19 cellular contexts compared by ENCODE assay signal in the genomic region with DNA sequence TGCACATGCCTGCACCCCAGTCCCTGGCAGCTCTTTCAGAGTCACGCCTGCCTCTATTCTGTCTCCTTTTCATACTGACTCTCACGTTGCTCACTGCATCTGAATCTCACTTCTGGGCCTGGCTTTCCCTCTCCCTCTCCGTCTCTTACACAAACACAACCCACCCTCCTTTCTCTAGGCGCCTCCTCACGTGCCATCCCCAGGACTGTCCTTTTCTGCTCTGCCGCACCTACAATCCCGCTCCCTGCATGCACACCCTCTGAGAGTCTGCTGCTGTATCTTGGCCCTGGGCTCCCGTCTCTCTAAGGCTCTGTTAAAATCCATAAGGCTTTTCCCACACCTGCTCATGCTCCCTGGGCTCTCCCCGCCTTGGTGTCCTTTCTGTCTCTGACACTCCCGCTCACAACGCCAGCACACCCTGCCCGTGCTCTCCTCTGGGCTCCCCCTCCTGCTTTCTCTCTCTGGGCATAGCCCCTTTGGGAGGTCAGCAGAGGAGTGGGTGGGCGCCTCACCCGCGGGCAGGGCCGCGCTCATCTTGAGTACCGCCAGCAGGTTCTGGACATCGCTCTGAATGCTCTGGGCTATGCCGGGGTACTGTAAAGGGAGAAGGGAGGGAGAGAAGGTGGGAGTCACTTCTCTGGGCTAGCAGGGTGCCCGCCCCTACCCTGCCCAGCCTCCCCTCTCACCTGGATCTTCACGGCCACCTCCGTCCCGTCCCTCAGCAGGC. TPM values are rescaled to one million over a fixed set of nuclear protein-coding genes. Genes with fewer than 3 reads are reported as not detected.
DNase-seq lines count a peak whose midpoint lies in the region; ATAC-seq and TF ChIP-seq lines count a peak whose summit lies in the region.
"Had no signal": no experiment of that assay in that cellular context is flagged by ENCODE, and none has a peak within 500 bp of the region (broad histone marks: within the 10 kb centered on the region; RNA-seq: fewer than 3 reads in every experiment).

No MANE protein-coding gene starts in this region.

- no peak overlapping the region; the same call in 2 of the 3 replicates for H3K4me3 Mint-ChIP-seq in GM23338
- H3K4me3 Mint-ChIP-seq: activated T-cell treated with anti-CD3 and anti-CD28 coated beads, Interleukin-2, amount 50 U/mL, for 24 hours; CD8-positive, alpha-beta T cell; central memory CD8-positive, alpha-beta T cell; naive thymus-derived CD4-positive, alpha-beta T cell; stimulated activated memory B cell treated with anti-CD40 and anti-IgM and Interleukin-4, amounts not matched to agents 10 μg/mL and 1 μg/mL and 100 μg/mL, for 72 hours had no signal

- peaks cover 14% of the 10 kb centered on the region for H3K27me3 Mint-ChIP-seq in GM23338 (ENCODE audit: insufficient read depth, low read depth, poor library complexity)
- H3K27me3 Mint-ChIP-seq: activated T-cell treated with anti-CD3 and anti-CD28 coated beads, Interleukin-2, amount 50 U/mL, for 24 hours; central memory CD8-positive, alpha-beta T cell; naive thymus-derived CD4-positive, alpha-beta T cell; stimulated activated memory B cell treated with anti-CD40 and anti-IgM and Interleukin-4, amounts not matched to agents 10 μg/mL and 1 μg/mL and 100 μg/mL, for 72 hours had no signal

- H3K4ac ChIP-seq in neuronal stem cell (ENCODE audit: low read length) = no peak overlapping the region

- TF ChIP-seq CTCF in GM23338 (conservative IDR thresholded peaks at IDR 0.05; ENCODE audit: low read depth in 2 of 2) (no peak), WERI-Rb-1 (IDR thresholded peaks at IDR 0.05; ENCODE audit: low read depth, low read length) (no peak), esophagus muscularis mucosa (IDR thresholded peaks at IDR 0.05) (no peak), BE2C (IDR thresholded peaks at IDR 0.05; ENCODE audit: low read depth, low read length) (no peak)

- 0 out of 2 replicates have a peak, but pooled peaks cover 3% of the 10 kb centered on the region for H3K4me1 ChIP-seq in GM23338 (ENCODE audit: insufficient read depth)
- H3K4me1 ChIP-seq in esophagus muscularis mucosa = peaks cover 12 to 18% (median 13%) of the 10 kb centered on the region in 4 donors
- peaks cover 0 to 4% of the 10 kb centered on the region in 2 donors for H3K4me1 ChIP-seq in neuronal stem cell (ENCODE audit: control insufficient read depth in 2 of 2, insufficient read depth in 1 of 2, low read depth in 1 of 2, low read length in 2 of 2)
- H3K4me1 ChIP-seq in BE2C = no peaks in the 10 kb centered on the region; the same call in 1 of the 2 replicates
- H3K4me1 ChIP-seq: esophagus squamous epithelium, gastrocnemius medialis, parathyroid adenoma had no signal

- no peaks in the 10 kb centered on the region for H3K9me3 Mint-ChIP-seq in GM23338
- H3K9me3 Mint-ChIP-seq: activated T-cell treated with anti-CD3 and anti-CD28 coated beads, Interleukin-2, amount 50 U/mL, for 24 hours; CD8-positive, alpha-beta T cell; central memory CD8-positive, alpha-beta T cell; naive thymus-derived CD4-positive, alpha-beta T cell; stimulated activated memory B cell treated with anti-CD40 and anti-IgM and Interleukin-4, amounts not matched to agents 10 μg/mL and 1 μg/mL and 100 μg/mL, for 72 hours had no signal

- H3K9me3 ChIP-seq in WERI-Rb-1 (ENCODE audit: severe bottlenecking) (no peaks in the 10 kb centered on the region), esophagus muscularis mucosa (no peaks in the 10 kb centered on the region), neuronal stem cell (replicated peaks in 1 of 2; ENCODE audit: control insufficient read depth in 2 of 2, insufficient read depth in 1 of 2, low read depth in 1 of 2, low read length in 2 of 2) (no peaks in the 10 kb centered on the region), BE2C (no peaks in the 10 kb centered on the region)
- H3K9me3 ChIP-seq: esophagus squamous epithelium, gastrocnemius medialis, thoracic aorta had no signal

- H3K36me3 ChIP-seq in GM23338 (ENCODE audit: insufficient read depth) (0 out of 2 replicates have a peak, but pooled peaks cover 3% of the 10 kb centered on the region), WERI-Rb-1 (peaks cover 25% of the 10 kb centered on the region), esophagus muscularis mucosa (peaks cover 22 to 97% (median 76%) of the 10 kb centered on the region in 4 donors), neuronal stem cell (replicated peaks in 1 of 2; ENCODE audit: control insufficient read depth in 2 of 2, insufficient read depth in 2 of 2, low read length in 2 of 2) (peaks cover 46 to 91% of the 10 kb centered on the region in 2 donors), BE2C (peaks cover 5% of the 10 kb centered on the region; the same call in 1 of the 2 replicates)

- H2BK5ac ChIP-seq in neuronal stem cell (ENCODE audit: low read length) = no peak overlapping the region

- H3K27me3 ChIP-seq in GM23338 (ENCODE audit: insufficient read depth) = no peaks in the 10 kb centered on the region
- H3K27me3 ChIP-seq in WERI-Rb-1 (ENCODE audit: insufficient read depth, low read depth, severe bottlenecking) = no peaks in the 10 kb centered on the region
- H3K27me3 ChIP-seq in esophagus muscularis mucosa = no peaks in the 10 kb centered on the region
- no peaks in the 10 kb centered on the region for H3K27me3 ChIP-seq in neuronal stem cell (ENCODE audit: control insufficient read depth in 3 of 3, insufficient read depth in 3 of 3, low read depth in 1 of 3, low read length in 3 of 3)
- H3K27me3 ChIP-seq in BE2C = no peaks in the 10 kb centered on the region
- H3K27me3 ChIP-seq: esophagus squamous epithelium, gastrocnemius medialis had no signal

- 0 out of 2 replicates have a peak, but pooled peaks cover 6% of the 10 kb centered on the region for H3F3A ChIP-seq in GM23338 (replicated peaks; ENCODE audit: low read depth)

- no peaks in the 10 kb centered on the region for H3K9me2 ChIP-seq in GM23338 (ENCODE audit: insufficient read depth)

- H3K27ac ChIP-seq in GM23338 (ENCODE audit: low read depth) (peak overlapping the region; percentile 39; the same call in 1 of the 2 replicates), WERI-Rb-1 (peak overlapping the region; percentile 61), esophagus muscularis mucosa (replicated peaks in 1 of 4) (peak overlapping the region; percentile 18 to 74 (median 46)), neuronal stem cell (replicated peaks; ENCODE audit: low read length) (no peak overlapping the region)
- H3K27ac ChIP-seq: esophagus squamous epithelium, gastrocnemius medialis, parathyroid adenoma, thoracic aorta had no signal

- no peak for DNase-seq in GM23338 (ENCODE audit: low spot score)
- DNase-seq in WERI-Rb-1 = no peak
- no peak for DNase-seq in esophagus muscularis mucosa (ENCODE audit: extremely low spot score)
- DNase-seq in neuronal stem cell (ENCODE audit: low spot score) = no peak
- DNase-seq in NCI-H524 treated with DMSO at 0.1 percent for 48 hours (lab: John Stamatoyannopoulos, UW) = no peak
- DNase-seq in BE2C = no peak
- DNase-seq in NK-92 treated with Interleukin-12 subunit alpha and Interleukin-12 subunit beta, amount 100 ng/mL, for 24 hours (lab: John Stamatoyannopoulos, UW) = no peak
- DNase-seq: activated CD8-positive, alpha-beta memory T cell treated with anti-CD3 and anti-CD28 coated beads for 24 hours; activated T-cell treated with anti-CD3 and anti-CD28 coated beads, Interleukin-2, amount 50 U/mL, for 24 hours; CD8-positive, alpha-beta T cell; esophagus squamous epithelium; gastrocnemius medialis; GDM1; naive thymus-derived CD4-positive, alpha-beta T cell; NCI-H146 had no signal

- no peaks in the 10 kb centered on the region; the same call in 1 of the 2 replicates for H4K20me1 ChIP-seq in GM23338 (replicated peaks; ENCODE audit: insufficient read depth)

- WGBS in esophagus muscularis mucosa = 84% methylated on average over 24 of the region's 24 CpGs
- no CpG with 5 or more reads among the region's 24 CpGs for WGBS in neuronal stem cell (ENCODE audit: extremely low coverage in 2 of 2, insufficient read length in 2 of 2, insufficient replicate concordance in 1 of 2), 2 donors

- no peak overlapping the region for H2AFZ ChIP-seq in GM23338
- no peak overlapping the region for H2AFZ ChIP-seq in neuronal stem cell (ENCODE audit: low read length)
- H2AFZ ChIP-seq: parathyroid adenoma had no signal

- intact Hi-C loops in esophagus muscularis mucosa (cut with DNase I) = no loop called here

- H3K79me1 ChIP-seq in neuronal stem cell (ENCODE audit: low read depth, low read length) = no peaks in the 10 kb centered on the region

- no peak for TF ChIP-seq EP300 in esophagus muscularis mucosa (IDR thresholded peaks at IDR 0.05)

- no peak overlapping the region for H3K18ac ChIP-seq in neuronal stem cell (ENCODE audit: low read length)

- H2AK5ac ChIP-seq in neuronal stem cell (ENCODE audit: low read depth, low read length) = no peak overlapping the region

- H3K9ac ChIP-seq in neuronal stem cell (ENCODE audit: low read depth, low read length, poor library complexity) = peak overlapping the region; percentile 12
- H3K9ac ChIP-seq: parathyroid adenoma had no signal

- H3K23ac ChIP-seq in neuronal stem cell (ENCODE audit: low read depth, low read length, poor library complexity) = no peak overlapping the region

- H3K36me3 Mint-ChIP-seq in GM23338 (ENCODE audit: low read depth) = peaks cover 44% of the 10 kb centered on the region

- TF ChIP-seq POLR2A in esophagus muscularis mucosa (IDR thresholded peaks at IDR 0.05; ENCODE audit: low read depth) = no peak

- no peak overlapping the region for H2BK12ac ChIP-seq in neuronal stem cell (ENCODE audit: low read length)

- H2BK120ac ChIP-seq in neuronal stem cell (ENCODE audit: low read depth, low read length) = no peak overlapping the region

- no peak overlapping the region; the same call in 1 of the 2 replicates for H3K27ac Mint-ChIP-seq in GM23338
- H3K27ac Mint-ChIP-seq: activated T-cell treated with anti-CD3 and anti-CD28 coated beads, Interleukin-2, amount 50 U/mL, for 24 hours; CD8-positive, alpha-beta T cell; naive thymus-derived CD4-positive, alpha-beta T cell; stimulated activated memory B cell treated with anti-CD40 and anti-IgM and Interleukin-4, amounts not matched to agents 10 μg/mL and 1 μg/mL and 100 μg/mL, for 72 hours had no signal

- H4K91ac ChIP-seq in neuronal stem cell (ENCODE audit: low read depth, low read length, poor library complexity) = no peak overlapping the region

- H3K14ac ChIP-seq in neuronal stem cell (ENCODE audit: low read length) = no peak overlapping the region

- ATAC-seq in GM23338 = no peak
- ATAC-seq: CD8-positive, alpha-beta T cell; gastrocnemius medialis; naive thymus-derived CD4-positive, alpha-beta T cell; stimulated activated memory B cell treated with anti-CD40 and anti-IgM and Interleukin-4, amounts not matched to agents 10 μg/mL and 1 μg/mL and 100 μg/mL, for 72 hours had no signal

- no peak overlapping the region for H2BK15ac ChIP-seq in neuronal stem cell (ENCODE audit: low read length)

- H3K4me1 Mint-ChIP-seq in GM23338 = peaks cover 10% of the 10 kb centered on the region
- H3K4me1 Mint-ChIP-seq: central memory CD8-positive, alpha-beta T cell; stimulated activated memory B cell treated with anti-CD40 and anti-IgM and Interleukin-4, amounts not matched to agents 10 μg/mL and 1 μg/mL and 100 μg/mL, for 72 hours had no signal

- H4K8ac ChIP-seq in neuronal stem cell (ENCODE audit: low read depth, low read length) = no peak overlapping the region

- H3K79me2 ChIP-seq in GM23338 (replicated peaks; ENCODE audit: insufficient read depth) = no peaks in the 10 kb centered on the region; the same call in 1 of the 2 replicates
- H3K79me2 ChIP-seq: parathyroid adenoma had no signal

- no peak overlapping the region for H3K4me2 ChIP-seq in GM23338
- no peak overlapping the region for H3K4me2 ChIP-seq in neuronal stem cell (ENCODE audit: insufficient read depth, low read length, poor library complexity, severe bottlenecking)

- H3K4me3 ChIP-seq in GM23338 (no peak overlapping the region), WERI-Rb-1 (ENCODE audit: low read depth, low read length) (no peak overlapping the region), esophagus muscularis mucosa (no peak overlapping the region), neuronal stem cell (ENCODE audit: low read length in 2 of 2) (no peak overlapping the region), BE2C (ENCODE audit: low read depth, low read length) (no peak overlapping the region)
- H3K4me3 ChIP-seq: esophagus squamous epithelium, gastrocnemius medialis, thoracic aorta had no signal

RNA-seq across cellular contexts. Expression of a gene that starts 12.7 kb away (rescaled TPM):
- total RNA-seq in GM23338 (2014; rRNA removed; shearing (Covaris generic)) = 21.6 and 28.5 TPM in 2 replicates
- 8.5 and 9.6 TPM in 2 replicates for polyA plus RNA-seq in GM23338 (2016; fragmentation: Nextera tagmentation; extraction: Ambion mirVana)
- total RNA-seq in esophagus muscularis mucosa = 10 to 100 TPM; 28.2 to 51.7 (median 41.5) TPM
- polyA plus RNA-seq in neuronal stem cell (2013, experiment 1 of 2) = 17.1 TPM
- 16.9 TPM for polyA plus RNA-seq in neuronal stem cell (2013, experiment 2 of 2)
- 30.6 TPM for polyA plus RNA-seq in BE2C (2012; ENCODE audit: insufficient read depth, insufficient read length, low read depth)

RNA-seq across cellular contexts. Expression of a gene that starts 13.5 kb away (rescaled TPM):
- total RNA-seq in GM23338 (2014; rRNA removed; shearing (Covaris generic)) = 42.6 and 59.6 TPM in 2 replicates
- polyA plus RNA-seq in GM23338 (2016; fragmentation: Nextera tagmentation; extraction: Ambion mirVana) = 13.4 and 13.9 TPM in 2 replicates
- total RNA-seq in esophagus muscularis mucosa = 10 to 100 TPM; 34.5 to 57.7 (median 45.3) TPM
- 29.0 TPM for polyA plus RNA-seq in neuronal stem cell (2013, experiment 1 of 2)
- 28.4 TPM for polyA plus RNA-seq in neuronal stem cell (2013, experiment 2 of 2)
- 24.1 TPM for polyA plus RNA-seq in BE2C (2012; ENCODE audit: insufficient read depth, insufficient read length, low read depth)

RNA-seq across cellular contexts. Expression of a gene that starts 13.7 kb away (rescaled TPM):
- 9.8 and 12.6 TPM in 2 replicates for total RNA-seq in GM23338 (2014; rRNA removed; shearing (Covaris generic))
- polyA plus RNA-seq in GM23338 (2016; fragmentation: Nextera tagmentation; extraction: Ambion mirVana) = 5.3 and 5.4 TPM in 2 replicates
- total RNA-seq in esophagus muscularis mucosa = 100 to 1,000 TPM in 1 of 4 donors, 10 to 100 TPM in 3; 28.7 to 123 (median 33.3) TPM
- 4.7 TPM for polyA plus RNA-seq in neuronal stem cell (2013, experiment 1 of 2)
- polyA plus RNA-seq in neuronal stem cell (2013, experiment 2 of 2) = 4.7 TPM
- 8.8 TPM for polyA plus RNA-seq in BE2C (2012; ENCODE audit: insufficient read depth, insufficient read length, low read depth)

RNA-seq across cellular contexts. Expression of a gene that starts 47.1 kb away (rescaled TPM):
- total RNA-seq in GM23338 (2014; rRNA removed; shearing (Covaris generic)) = 10.3 and 14.9 TPM in 2 replicates
- 16.7 and 17.9 TPM in 2 replicates for polyA plus RNA-seq in GM23338 (2016; fragmentation: Nextera tagmentation; extraction: Ambion mirVana)
- total RNA-seq in esophagus muscularis mucosa = 1 to 10 TPM; 1.7 to 4.6 (median 3.7) TPM
- polyA plus RNA-seq in neuronal stem cell (2013, experiment 1 of 2) = 12.8 TPM
- polyA plus RNA-seq in neuronal stem cell (2013, experiment 2 of 2) = 13.2 TPM
- 21.1 TPM for polyA plus RNA-seq in BE2C (2012; ENCODE audit: insufficient read depth, insufficient read length, low read depth)

RNA-seq across cellular contexts. Expression of a gene that starts 47.8 kb away (rescaled TPM):
- total RNA-seq in GM23338 (2014; rRNA removed; shearing (Covaris generic)) = 239 and 295 TPM in 2 replicates
- polyA plus RNA-seq in GM23338 (2016; fragmentation: Nextera tagmentation; extraction: Ambion mirVana) = 321 and 326 TPM in 2 replicates
- total RNA-seq in esophagus muscularis mucosa = 10 to 100 TPM; 47.3 to 69.1 (median 57.6) TPM
- polyA plus RNA-seq in neuronal stem cell (2013, experiment 1 of 2) = 346 TPM
- 347 TPM for polyA plus RNA-seq in neuronal stem cell (2013, experiment 2 of 2)
- polyA plus RNA-seq in BE2C (2012; ENCODE audit: insufficient read depth, insufficient read length, low read depth) = 73.9 TPM
